In genomic region chr19:34711890-34712289, GRCh38 we compare ENCODE assay signal across 18 cellular contexts. TPM values are rescaled to one million over a fixed set of nuclear protein-coding genes. Genes with fewer than 3 reads are reported as not detected.
"Had no signal": no experiment of that assay in that cellular context is flagged by ENCODE, and none has a peak within 500 bp of the region (broad histone marks: within the 10 kb centered on the region; RNA-seq: fewer than 3 reads in every experiment).

No MANE protein-coding gene starts in this region.

- H3K9ac ChIP-seq: parathyroid adenoma had no signal

- H3K27me3 ChIP-seq: gastroesophageal sphincter, right lobe of liver, tibial artery, upper lobe of left lung, uterus had no signal

- H2AFZ ChIP-seq: parathyroid adenoma had no signal

- H3K36me3 ChIP-seq: esophagus squamous epithelium, gastroesophageal sphincter, right lobe of liver, spleen, tibial artery, upper lobe of left lung, uterus had no signal

- H3K4me1 ChIP-seq: esophagus squamous epithelium, parathyroid adenoma, psoas muscle, right lobe of liver, tibial artery, upper lobe of left lung, uterus had no signal

- H3K79me2 ChIP-seq: parathyroid adenoma had no signal

- H3K4me3 ChIP-seq: esophagus squamous epithelium, gastroesophageal sphincter, lung, psoas muscle, right lobe of liver, spleen, tibial artery, upper lobe of left lung, uterus had no signal

- H3K27ac Mint-ChIP-seq: nephron; stimulated activated memory B cell treated with anti-CD40 and anti-IgM and Interleukin-4, amounts not matched to agents 10 μg/mL and 1 μg/mL and 100 μg/mL, for 72 hours; stimulated activated naive CD8-positive, alpha-beta T cell treated with anti-CD3 and anti-CD28 coated beads, Interleukin-15, Interleukin-2, amounts not matched to agents 100 ng/mL and 50 ng/mL, for 24 hours had no signal

- ATAC-seq: gastroesophageal sphincter had no signal

- H3K27ac ChIP-seq: esophagus squamous epithelium, gastroesophageal sphincter, parathyroid adenoma, psoas muscle, right lobe of liver, spleen, tibial artery, upper lobe of left lung, uterus had no signal

- DNase-seq: esophagus squamous epithelium, glutamatergic neuron, left ventricle myocardium superior, psoas muscle, spleen, tibial artery had no signal

- H3K9me3 ChIP-seq: psoas muscle, uterus had no signal

- H3K4me3 Mint-ChIP-seq: naive B cell; nephron; stimulated activated memory B cell treated with anti-CD40 and anti-IgM and Interleukin-4, amounts not matched to agents 10 μg/mL and 1 μg/mL and 100 μg/mL, for 72 hours; stimulated activated naive CD8-positive, alpha-beta T cell treated with anti-CD3 and anti-CD28 coated beads, Interleukin-15, Interleukin-2, amounts not matched to agents 100 ng/mL and 50 ng/mL, for 24 hours had no signal

- H3K4me1 Mint-ChIP-seq: nephron; stimulated activated memory B cell treated with anti-CD40 and anti-IgM and Interleukin-4, amounts not matched to agents 10 μg/mL and 1 μg/mL and 100 μg/mL, for 72 hours had no signal

RNA-seq across cellular contexts. Expression of gene SCGB2B2, which starts 34.9 kb away (rescaled TPM):
- total RNA-seq: dermis blood vessel endothelial cell, epithelial cell of proximal tubule had no signal
